In genomic region chr10:103416436-103417147, GRCh38 we compare ENCODE assay signal across 8 cellular contexts. TPM values are rescaled to one million over a fixed set of nuclear protein-coding genes. Genes with fewer than 3 reads are reported as not detected.
A peak's percentile ranks its signal among the peaks of the same experiment; 100 is the strongest.
DNase-seq lines count a peak whose midpoint lies in the region; ATAC-seq, FAIRE-seq and TF ChIP-seq lines count a peak whose summit lies in the region.

No MANE protein-coding gene starts in this region.

- intact Hi-C loops in activated CD4-positive, alpha-beta memory T cell treated with anti-CD3 and anti-CD28 coated beads for 36 hours (cut with micrococcal nuclease) = loop anchor here (1.0 to 2.0 kb wide), 2 partner anchors 66 to 148 kb away; no protein-coding TSS in a partner anchor
- intact Hi-C loops in tibial artery (cut with DNase I; ENCODE audit: low total_unique reads) = loop anchor here (2.0 kb wide), 1 partner anchor 68 kb away; no protein-coding TSS in a partner anchor

- no peak overlapping the region for H3K4me3 ChIP-seq in epithelial cell of proximal tubule (ENCODE audit: low read depth, low read length)
- no peak overlapping the region for H3K4me3 ChIP-seq in tibial artery

- H3K9me3 Mint-ChIP-seq in activated CD4-positive, alpha-beta memory T cell treated with anti-CD3 and anti-CD28 coated beads for 36 hours = no peaks in the 10 kb centered on the region
- H3K9me3 Mint-ChIP-seq in naive thymus-derived CD8-positive, alpha-beta T cell = no peaks in the 10 kb centered on the region

- no peaks in the 10 kb centered on the region for H3K27me3 Mint-ChIP-seq in activated CD4-positive, alpha-beta memory T cell treated with anti-CD3 and anti-CD28 coated beads for 36 hours
- H3K27me3 Mint-ChIP-seq in naive thymus-derived CD8-positive, alpha-beta T cell = no peaks in the 10 kb centered on the region

- H3K4me1 Mint-ChIP-seq in activated CD4-positive, alpha-beta memory T cell treated with anti-CD3 and anti-CD28 coated beads for 36 hours (ENCODE audit: low read depth) = no peaks in the 10 kb centered on the region
- peaks cover 0 to 2% (median 0%) of the 10 kb centered on the region in 4 donors for H3K4me1 Mint-ChIP-seq in naive thymus-derived CD8-positive, alpha-beta T cell

- TF ChIP-seq CTCF in GM10266 (IDR thresholded peaks at IDR 0.05; ENCODE audit: control insufficient read depth, insufficient read depth, low read depth, missing control alignments) (peak; percentile 73), epithelial cell of proximal tubule (conservative IDR thresholded peaks at IDR 0.05; ENCODE audit: low read depth, low read length) (peak; percentile 62), tibial artery (IDR thresholded peaks at IDR 0.05) (peak; percentile 69 to 75)

- no peaks in the 10 kb centered on the region for H3K27me3 ChIP-seq in tibial artery

- peak; percentile 82 for FAIRE-seq in A204.1 (lab: Jason Lieb, UNC)

- CTCF ChIA-PET in activated CD4-positive, alpha-beta memory T cell treated with anti-CD3 and anti-CD28 coated beads for 36 hours (lab: Charles Lee) = interaction anchor here (0.7 to 6.8 kb wide), 16 partner anchors 10 to 721 kb away, joined by 3 to 42 read pairs (median 6); partner anchors contain the start of genes ATP5MK, NEURL1 and PDCD11

- no peak overlapping the region for H3K4me3 Mint-ChIP-seq in activated CD4-positive, alpha-beta memory T cell treated with anti-CD3 and anti-CD28 coated beads for 36 hours
- H3K4me3 Mint-ChIP-seq in naive thymus-derived CD8-positive, alpha-beta T cell = no peak overlapping the region

- no peaks in the 10 kb centered on the region for H3K9me3 ChIP-seq in tibial artery

- peaks cover 85 to 99% (median 98%) of the 10 kb centered on the region in 3 donors for H3K36me3 ChIP-seq in tibial artery

- no peaks in the 10 kb centered on the region for H3K4me1 ChIP-seq in tibial artery

- no peak overlapping the region for H3K27ac ChIP-seq in tibial artery

- peak; percentile 59 for DNase-seq in GM10266 (ENCODE audit: extremely low spot score)
- DNase-seq in NCI-H345 (lab: John Stamatoyannopoulos, UW) = peak; percentile 21
- peak; percentile 61 for DNase-seq in activated CD4-positive, alpha-beta memory T cell treated with anti-CD3 and anti-CD28 coated beads for 36 hours
- DNase-seq in epithelial cell of proximal tubule (ENCODE audit: low read depth) = no peak
- peak; percentile 38 to 83 (median 60) for DNase-seq in naive thymus-derived CD8-positive, alpha-beta T cell
- DNase-seq in tibial artery = peak; percentile 77 to 83

- ATAC-seq in naive thymus-derived CD8-positive, alpha-beta T cell = peak; percentile 43 to 52
- no peak for ATAC-seq in GM19395 (IDR thresholded peaks at IDR 0.05; ENCODE audit: unreplicated experiment)

- no peak overlapping the region for H3K27ac Mint-ChIP-seq in activated CD4-positive, alpha-beta memory T cell treated with anti-CD3 and anti-CD28 coated beads for 36 hours
- peak overlapping the region in 1 of 10 donors; percentile 8 for H3K27ac Mint-ChIP-seq in naive thymus-derived CD8-positive, alpha-beta T cell

- H3K36me3 Mint-ChIP-seq in activated CD4-positive, alpha-beta memory T cell treated with anti-CD3 and anti-CD28 coated beads for 36 hours = peaks cover 59% of the 10 kb centered on the region
- peaks cover 7 to 99% (median 39%) of the 10 kb centered on the region in 3 donors for H3K36me3 Mint-ChIP-seq in naive thymus-derived CD8-positive, alpha-beta T cell

- POLR2A ChIA-PET in activated CD4-positive, alpha-beta memory T cell treated with anti-CD3 and anti-CD28 coated beads for 36 hours (lab: Charles Lee) = no interaction called here
- POLR2A ChIA-PET in naive thymus-derived CD8-positive, alpha-beta T cell (lab: Charles Lee) = interaction anchor here (1.0 to 1.3 kb wide), 3 partner anchors 66 to 69 kb away, joined by 3 read pairs; no protein-coding TSS in a partner anchor

RNA-seq across cellular contexts. Expression of gene PDCD11, which starts 20.2 kb away (rescaled TPM):
- 10 to 100 TPM; 56.4 to 56.7 TPM for total RNA-seq in activated CD4-positive, alpha-beta memory T cell treated with anti-CD3 and anti-CD28 coated beads for 36 hours
- total RNA-seq in epithelial cell of proximal tubule = 32.6 and 35.2 TPM in 2 replicates
- total RNA-seq in naive thymus-derived CD8-positive, alpha-beta T cell = 10 to 100 TPM; 40.3 to 44.2 TPM
- polyA plus RNA-seq in naive thymus-derived CD8-positive, alpha-beta T cell = 10 to 100 TPM in 1 of 3 donors, 1 to 10 TPM in 2; 8.6 to 14.9 (median 9.9) TPM

RNA-seq across cellular contexts. Expression of gene ATP5MK, which starts 20.3 kb away (rescaled TPM):
- 100 to 1,000 TPM; 436 to 438 TPM for total RNA-seq in activated CD4-positive, alpha-beta memory T cell treated with anti-CD3 and anti-CD28 coated beads for 36 hours
- total RNA-seq in epithelial cell of proximal tubule = 325 and 562 TPM in 2 replicates
- 100 to 1,000 TPM; 140 to 146 TPM for total RNA-seq in naive thymus-derived CD8-positive, alpha-beta T cell
- polyA plus RNA-seq in naive thymus-derived CD8-positive, alpha-beta T cell = 100 to 1,000 TPM; 385 to 601 (median 461) TPM

RNA-seq across cellular contexts. Expression of gene CALHM2, which starts 35.6 kb away (rescaled TPM):
- total RNA-seq in activated CD4-positive, alpha-beta memory T cell treated with anti-CD3 and anti-CD28 coated beads for 36 hours = 10 to 100 TPM; 21.6 to 22.5 TPM
- 4.6 and 4.7 TPM in 2 replicates for total RNA-seq in epithelial cell of proximal tubule
- total RNA-seq in naive thymus-derived CD8-positive, alpha-beta T cell = 10 to 100 TPM; 18.6 to 22.4 TPM
- polyA plus RNA-seq in naive thymus-derived CD8-positive, alpha-beta T cell = 10 to 100 TPM in 1 of 3 donors, 1 to 10 TPM in 2; 3.0 to 16.8 (median 5.8) TPM

RNA-seq across cellular contexts. Expression of gene CALHM1, which starts 42.1 kb away (rescaled TPM):
- total RNA-seq in activated CD4-positive, alpha-beta memory T cell treated with anti-CD3 and anti-CD28 coated beads for 36 hours = not detected
- not detected in 2 replicates for total RNA-seq in epithelial cell of proximal tubule
- total RNA-seq in naive thymus-derived CD8-positive, alpha-beta T cell = not detected
- polyA plus RNA-seq in naive thymus-derived CD8-positive, alpha-beta T cell = under 1 TPM in 1 of 3 donors, not detected in 2; 0.05 TPM

RNA-seq across cellular contexts. Expression of gene TAF5, which starts 48.8 kb away (rescaled TPM):
- 10 to 100 TPM; 12.9 to 13.2 TPM for total RNA-seq in activated CD4-positive, alpha-beta memory T cell treated with anti-CD3 and anti-CD28 coated beads for 36 hours
- 7.5 and 11.3 TPM in 2 replicates for total RNA-seq in epithelial cell of proximal tubule
- 1 to 10 TPM; 6.2 to 6.6 TPM for total RNA-seq in naive thymus-derived CD8-positive, alpha-beta T cell
- polyA plus RNA-seq in naive thymus-derived CD8-positive, alpha-beta T cell = 1 to 10 TPM; 1.3 to 3.7 (median 2.6) TPM
